In the genomic region with DNA sequence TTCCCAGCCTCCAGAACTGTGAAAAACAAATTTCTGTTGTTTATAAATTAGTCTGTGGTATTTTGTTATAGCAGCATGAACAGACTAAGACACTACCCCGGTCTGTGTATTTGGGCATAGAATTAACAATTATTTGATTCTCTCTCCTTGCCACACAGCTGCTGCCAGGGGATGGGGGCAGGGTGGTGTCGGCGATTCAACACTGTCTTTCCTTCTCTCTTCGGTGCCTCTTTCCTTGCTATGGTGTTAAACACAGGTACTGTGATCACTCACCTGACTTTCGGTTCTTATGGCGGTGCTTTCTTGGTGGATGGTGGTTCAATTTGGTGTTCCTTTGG, we compare ENCODE assay signal across 28 cellular contexts. TPM values are rescaled to one million over a fixed set of nuclear protein-coding genes. Genes with fewer than 3 reads are reported as not detected.
DNase-seq lines count a peak whose midpoint lies in the region; ATAC-seq, FAIRE-seq and TF ChIP-seq lines count a peak whose summit lies in the region.
"Had no signal": no experiment of that assay in that cellular context is flagged by ENCODE, and none has a peak within 500 bp of the region (broad histone marks: within the 10 kb centered on the region; RNA-seq: fewer than 3 reads in every experiment).

No MANE protein-coding gene starts in this region.

- no peaks in the 10 kb centered on the region; the same call in 1 of the 2 replicates for H3K4me1 ChIP-seq in H9 (ENCODE audit: insufficient read depth, low read length)

- H2BK12ac ChIP-seq in H9 (ENCODE audit: insufficient read length, low read depth, low read length) = no peak overlapping the region

- FAIRE-seq in RCC 7860 (lab: Jason Lieb, UNC) = no peak
- FAIRE-seq: G401.6, pancreas, TTC549 had no signal

- H3K4me3 Mint-ChIP-seq in H9 (no peak overlapping the region; a peak in 1 of 5 replicates), nephron (no peak overlapping the region)
- H3K4me3 Mint-ChIP-seq in naive thymus-derived CD8-positive, alpha-beta T cell = no peak overlapping the region
- H3K4me3 Mint-ChIP-seq: activated CD4-positive, alpha-beta memory T cell treated with anti-CD3 and anti-CD28 coated beads, Interleukin-2, amount 10 ng/mL, durations not matched to agents 7 days and 5 days; naive B cell had no signal

- no peak overlapping the region for H2AFZ ChIP-seq in H9 (ENCODE audit: low read length)

- ATAC-seq in naive thymus-derived CD8-positive, alpha-beta T cell = no peak
- ATAC-seq in HG03025 (IDR thresholded peaks at IDR 0.05; ENCODE audit: low FRiP score, unreplicated experiment) = no peak
- ATAC-seq: body of pancreas, Panc1, sciatic nerve had no signal

- H3K27me3 Mint-ChIP-seq in H9 (ENCODE audit: low read depth) = no peaks in the 10 kb centered on the region; the same call in 1 of the 2 replicates
- peaks cover 9% of the 10 kb centered on the region for H3K27me3 Mint-ChIP-seq in nephron (ENCODE audit: low read depth)
- H3K27me3 Mint-ChIP-seq in naive thymus-derived CD8-positive, alpha-beta T cell = peaks cover 0 to 5% (median 1%) of the 10 kb centered on the region in 5 donors
- H3K27me3 Mint-ChIP-seq: activated CD4-positive, alpha-beta memory T cell treated with anti-CD3 and anti-CD28 coated beads, Interleukin-2, amount 10 ng/mL, durations not matched to agents 7 days and 5 days; naive B cell had no signal

- no peak overlapping the region for H3K4me3 ChIP-seq in AG04450 (ENCODE audit: low read depth, low read length)
- no peak overlapping the region for H3K4me3 ChIP-seq in brain microvascular endothelial cell (ENCODE audit: low read depth, low read length)
- H3K4me3 ChIP-seq: body of pancreas, esophagus squamous epithelium, pancreas, transverse colon had no signal

- peaks cover 0 to 3% of the 10 kb centered on the region in 2 experiments; a peak in 3 of 5 replicates for H3K9me3 Mint-ChIP-seq in H9
- peaks cover 2% of the 10 kb centered on the region for H3K9me3 Mint-ChIP-seq in nephron
- H3K9me3 Mint-ChIP-seq in naive thymus-derived CD8-positive, alpha-beta T cell = peaks cover 0 to 4% (median 0%) of the 10 kb centered on the region in 9 donors
- H3K9me3 Mint-ChIP-seq: activated CD4-positive, alpha-beta memory T cell treated with anti-CD3 and anti-CD28 coated beads, Interleukin-2, amount 10 ng/mL, durations not matched to agents 7 days and 5 days; activated T-helper 2 cell treated with anti-CD3 and anti-CD28 coated beads, Interferon-gamma antibody, Interleukin-2, Interleukin-4, amounts not matched to agents 10 μg/mL and 5 μg/mL and 100 μg/mL, durations not matched to agents 14 hours and 24 hours and 36 hours had no signal

- H3K27me3 ChIP-seq in AG04450 (ENCODE audit: control insufficient read depth, insufficient read depth, low read length) = no peaks in the 10 kb centered on the region
- H3K27me3 ChIP-seq in H9 (ENCODE audit: insufficient read depth, low read length) = no peaks in the 10 kb centered on the region
- H3K27me3 ChIP-seq in brain microvascular endothelial cell (replicated peaks) = no peaks in the 10 kb centered on the region
- H3K27me3 ChIP-seq: esophagus squamous epithelium, transverse colon had no signal

- H3K4me1 Mint-ChIP-seq in H9 = peaks cover 23 to 25% of the 10 kb centered on the region in 2 experiments
- peaks cover 63% of the 10 kb centered on the region for H3K4me1 Mint-ChIP-seq in nephron
- H3K4me1 Mint-ChIP-seq in naive thymus-derived CD8-positive, alpha-beta T cell = peaks cover 0 to 8% (median 0%) of the 10 kb centered on the region in 4 donors
- H3K4me1 Mint-ChIP-seq: activated CD4-positive, alpha-beta memory T cell treated with anti-CD3 and anti-CD28 coated beads, Interleukin-2, amount 10 ng/mL, durations not matched to agents 7 days and 5 days; naive B cell had no signal

- no peak overlapping the region for H3K56ac ChIP-seq in H9 (ENCODE audit: insufficient read length, low read depth, low read length)

- H3K23me2 ChIP-seq in H9 (ENCODE audit: insufficient read length, low read depth, low read length, poor library complexity, severe bottlenecking) = no peaks in the 10 kb centered on the region

- H3K79me1 ChIP-seq in H9 (ENCODE audit: insufficient read depth, low read depth, low read length, poor library complexity, severe bottlenecking) = no peaks in the 10 kb centered on the region

- H2BK15ac ChIP-seq in H9 (ENCODE audit: low read depth, low read length) = no peak overlapping the region

- no peaks in the 10 kb centered on the region for H3K79me2 ChIP-seq in H9 (ENCODE audit: insufficient read depth, low read length)

- H3K27ac Mint-ChIP-seq in H9 (peak overlapping the region in 2 of 3 experiments; percentile 14 to 63; a peak in 2 of 7 replicates), nephron (peak overlapping the region; percentile 66 to 91 (median 85))
- no peak overlapping the region for H3K27ac Mint-ChIP-seq in naive thymus-derived CD8-positive, alpha-beta T cell
- H3K27ac Mint-ChIP-seq: activated CD4-positive, alpha-beta memory T cell treated with anti-CD3 and anti-CD28 coated beads, Interleukin-2, amount 10 ng/mL, durations not matched to agents 7 days and 5 days; activated T-helper 2 cell treated with anti-CD3 and anti-CD28 coated beads, Interferon-gamma antibody, Interleukin-2, Interleukin-4, amounts not matched to agents 10 μg/mL and 5 μg/mL and 100 μg/mL, durations not matched to agents 14 hours and 24 hours and 36 hours; naive B cell had no signal

- WGBS in H9 (ENCODE audit: extremely low coverage, insufficient read length, low lambda C conversion rate) = no CpG with 5 or more reads among the region's 6 CpGs

- CTCF ChIA-PET in AG04450 (lab: Charles Lee) = no interaction called here

- peaks cover 6% of the 10 kb centered on the region; the same call in 1 of the 2 replicates for H3K9me3 ChIP-seq in AG04450 (ENCODE audit: control insufficient read depth, insufficient read depth, low read length)
- H3K9me3 ChIP-seq in H9 (ENCODE audit: control insufficient read depth, low read depth, low read length) = no peaks in the 10 kb centered on the region
- H3K9me3 ChIP-seq: body of pancreas, esophagus squamous epithelium, pancreas, transverse colon had no signal

- H4K20me1 ChIP-seq in H9 (ENCODE audit: control insufficient read depth, insufficient read depth, insufficient read length) = no peaks in the 10 kb centered on the region

- no peak overlapping the region for H3K9ac ChIP-seq in H9 (ENCODE audit: extremely low read depth, insufficient read length, low read length)

- no peak overlapping the region for H4K91ac ChIP-seq in H9 (ENCODE audit: insufficient read length, low read depth, low read length)

- H4K5ac ChIP-seq in H9 (ENCODE audit: insufficient read length, low read depth, low read length) = no peak overlapping the region

- H4K8ac ChIP-seq in H9 (replicated peaks; ENCODE audit: insufficient read length, low read depth, low read length) = no peak overlapping the region

- H3K18ac ChIP-seq in H9 (ENCODE audit: insufficient read length, low read depth, low read length) = no peak overlapping the region

- H2BK120ac ChIP-seq in H9 (ENCODE audit: low read depth, low read length, poor library complexity, severe bottlenecking) = no peak overlapping the region

- no peak for DNase-seq in AG04450 (ENCODE audit: low read depth, low spot score)
- DNase-seq in H9 = no peak
- DNase-seq in brain microvascular endothelial cell = no peak
- no peak for DNase-seq in hypothalamus (lab: John Stamatoyannopoulos, UW)
- no peak for DNase-seq in RCC 7860 (ENCODE audit: low spot score)
- DNase-seq in naive thymus-derived CD8-positive, alpha-beta T cell = no peak
- DNase-seq: activated CD4-positive, alpha-beta memory T cell treated with anti-CD3 and anti-CD28 coated beads, Interleukin-2, amount 10 ng/mL, durations not matched to agents 7 days and 5 days; activated CD4-positive, CD25-positive, alpha-beta regulatory T cell treated with anti-CD3 and anti-CD28 coated beads, Interleukin-2, amount 50 U/mL, for 72 hours; body of pancreas; cortex of kidney; esophagus squamous epithelium; GOT3; KBM-7; naive B cell; NCI-H1436; pancreas; stimulated activated naive CD4-positive, alpha-beta T cell treated with Interleukin-2 at 50 U/mL for 16 hours; transverse colon had no signal

- H3K14ac ChIP-seq in H9 (ENCODE audit: insufficient read depth, low read length) = no peak overlapping the region

- no peak overlapping the region for H2AK5ac ChIP-seq in H9 (ENCODE audit: insufficient read length, low read length)

- H3K36me3 Mint-ChIP-seq in H9 (ENCODE audit: insufficient read depth in 1 of 3, low read depth in 3 of 3) (peaks cover 0 to 4% (median 0%) of the 10 kb centered on the region in 3 experiments; a peak in 1 of 7 replicates), nephron (ENCODE audit: low read depth) (peaks cover 3% of the 10 kb centered on the region)
- no peaks in the 10 kb centered on the region for H3K36me3 Mint-ChIP-seq in naive thymus-derived CD8-positive, alpha-beta T cell
- H3K36me3 Mint-ChIP-seq: naive B cell had no signal

- no peak overlapping the region for H3K4ac ChIP-seq in H9 (ENCODE audit: low read depth, low read length)

- no peak overlapping the region for H3K23ac ChIP-seq in H9 (ENCODE audit: insufficient read length, low read depth, low read length)

- in situ Hi-C loops in brain microvascular endothelial cell (cut with HindIII; ENCODE audit: low pct_ligation_motif_present, low sequenced_read_pairs) = no loop called here

- H2BK5ac ChIP-seq in H9 (ENCODE audit: insufficient read length, low read length) = no peak overlapping the region

- no peaks in the 10 kb centered on the region for H3K36me3 ChIP-seq in brain microvascular endothelial cell (replicated peaks)
- H3K36me3 ChIP-seq: esophagus squamous epithelium, pancreas, transverse colon had no signal

- no peak for TF ChIP-seq CTCF in AG04450 (IDR thresholded peaks at IDR 0.05; ENCODE audit: low read depth, low read length)
- no peak for TF ChIP-seq CTCF in H9 (conservative IDR thresholded peaks at IDR 0.05)
- TF ChIP-seq CTCF in brain microvascular endothelial cell (IDR thresholded peaks at IDR 0.05; ENCODE audit: low read depth, low read length, missing control alignments) = no peak
- no peak for TF ChIP-seq CTCF in nephron (IDR thresholded peaks at IDR 0.05; ENCODE audit: unreplicated experiment in 3 of 3)

- H2BK20ac ChIP-seq in H9 (ENCODE audit: low read depth, low read length, poor library complexity, severe bottlenecking) = no peak overlapping the region

- no peak overlapping the region for H3K4me2 ChIP-seq in H9 (ENCODE audit: insufficient read depth, insufficient read length, low read length)

- POLR2A ChIA-PET in AG04450 (lab: Yijun Ruan, JAX) = interaction anchor here (1.3 kb wide), 1 partner anchor 35 kb away, joined by 5 read pairs; no protein-coding TSS in a partner anchor
- POLR2A ChIA-PET in naive thymus-derived CD8-positive, alpha-beta T cell (lab: Charles Lee) = no interaction called here

- H3K27ac ChIP-seq in AG04450 (ENCODE audit: low read depth, low read length) = peak overlapping the region; percentile 87
- no peak overlapping the region for H3K27ac ChIP-seq in H9 (ENCODE audit: insufficient read length, low read depth, low read length)
- peak overlapping the region; percentile 96 for H3K27ac ChIP-seq in brain microvascular endothelial cell
- H3K27ac ChIP-seq: esophagus squamous epithelium, pancreas, transverse colon had no signal

- no peak overlapping the region for H3T11ph ChIP-seq in H9 (ENCODE audit: low read length)

RNA-seq across cellular contexts. Expression of a gene that starts 50.8 kb away (rescaled TPM):
- 0.05 TPM in 1 of 2 replicates, not detected in the other for polyA plus RNA-seq in AG04450 (2011; rRNA removed)
- not detected in 2 replicates for polyA minus RNA-seq in AG04450 (2011; rRNA and poly(A)+ RNA removed)
- total RNA-seq in H9 (2021) = not detected in 2 replicates
- not detected for total RNA-seq in naive thymus-derived CD8-positive, alpha-beta T cell
- polyA plus RNA-seq in naive thymus-derived CD8-positive, alpha-beta T cell = not detected
- total RNA-seq: activated CD4-positive, alpha-beta memory T cell treated with anti-CD3 and anti-CD28 coated beads, Interleukin-2, amount 10 ng/mL, durations not matched to agents 7 days and 5 days; activated T-helper 2 cell treated with anti-CD3 and anti-CD28 coated beads, Interferon-gamma antibody, Interleukin-2, Interleukin-4, amounts not matched to agents 10 μg/mL and 5 μg/mL and 100 μg/mL, durations not matched to agents 14 hours and 24 hours and 36 hours; body of pancreas; esophagus squamous epithelium; HT-29; NCI-H460; pancreas; sciatic nerve; T-helper 1 cell treated with Interleukin-12 subunit alpha and Interleukin-12 subunit beta and Interleukin-4 antibody, amounts not matched to agents 30 ng/mL and 1 ng/mL, for 36 hours; transverse colon had no signal
- polyA plus RNA-seq: pancreas had no signal

Comparison
In these comparisons a context has a peak if more than half of its experiments do, and no peak if none do; other contexts are left out.
1. H3K27ac Mint-ChIP-seq: peak in H9 (2 of 3) and nephron (3 of 3); none in naive thymus-derived CD8-positive, alpha-beta T cell (0 of 10).